ENCODE assay signal across 1 cellular context in genomic region chr3:121757087-121757811, GRCh38.
A peak's percentile ranks its signal among the peaks of the same experiment; 100 is the strongest.
TF ChIP-seq lines count a peak whose summit lies in the region.

No MANE protein-coding gene starts in this region.

TF ChIP-seq in GM12878, 131 proteins besides CTCF, POLR2A, EP300 and RAD21 (continued from another document):
- TF ChIP-seq ZNF592 (IDR thresholded peaks at IDR 0.05) (no peak), PAX5 (IDR thresholded peaks at IDR 0.05; ENCODE audit: borderline replicate concordance, low read depth, low read length) (peak; percentile 89), NBN (IDR thresholded peaks at IDR 0.05) (no peak), FOXK2 (IDR thresholded peaks at IDR 0.05) (no peak), REST (IDR thresholded peaks at IDR 0.05; ENCODE audit: low read depth, low read length) (peak; percentile 73), TCF3 (IDR thresholded peaks at IDR 0.05; ENCODE audit: borderline replicate concordance, insufficient read depth, low read depth, low read length) (0 out of 2 replicates have a peak, but pooled peaks have one; percentile 19), PBX3 (IDR thresholded peaks at IDR 0.05; ENCODE audit: insufficient replicate concordance, low read depth, low read length) (peak; percentile 21)
